ENCODE assay signal across 1 cellular context in genomic region chr11:35376613-35377012, GRCh38.
A peak's percentile ranks its signal among the peaks of the same experiment; 100 is the strongest.
TF ChIP-seq lines count a peak whose summit lies in the region.

No MANE protein-coding gene starts in this region.

TF ChIP-seq in endothelial cell of umbilical vein, 7 proteins besides CTCF, POLR2A, EP300 and RAD21:
- TF ChIP-seq FOS (IDR thresholded peaks at IDR 0.05; ENCODE audit: borderline replicate concordance, insufficient read depth, low read length) (peak; percentile 55), GATA2 (IDR thresholded peaks at IDR 0.05; ENCODE audit: insufficient read depth, insufficient read length, low read depth, low read length) (peak; percentile 89), EZH2 (IDR thresholded peaks at IDR 0.05; ENCODE audit: borderline replicate concordance, low read depth, low read length, severe bottlenecking) (no peak), MAX (IDR thresholded peaks at IDR 0.05; ENCODE audit: insufficient read depth, insufficient read length) (no peak), MYC (IDR thresholded peaks at IDR 0.05; ENCODE audit: low read depth, low read length) (no peak), JUN (IDR thresholded peaks at IDR 0.05; ENCODE audit: borderline replicate concordance, insufficient read depth, insufficient read length, low read depth) (no peak), POLR2AphosphoS5 (IDR thresholded peaks at IDR 0.05; ENCODE audit: insufficient read depth, low read depth, low read length) (no peak)
